Comparison of ENCODE assay signal across 11 cellular contexts in genomic region chr3:36989568-36989967, GRCh38. TPM values are rescaled to one million over a fixed set of nuclear protein-coding genes. Genes with fewer than 3 reads are reported as not detected.
A peak's percentile ranks its signal among the peaks of the same experiment; 100 is the strongest.
DNase-seq lines count a peak whose midpoint lies in the region; ATAC-seq and TF ChIP-seq lines count a peak whose summit lies in the region.
"Had no signal": no experiment of that assay in that cellular context is flagged by ENCODE, and none has a peak within 500 bp of the region (broad histone marks: within the 10 kb centered on the region; RNA-seq: fewer than 3 reads in every experiment).

No MANE protein-coding gene starts in this region.

- intact Hi-C loops in mammary epithelial cell (cut with micrococcal nuclease), result loop anchor here (2.0 kb wide), 1 partner anchor 17 kb away; no protein-coding TSS in a partner anchor
- intact Hi-C loops in naive thymus-derived CD4-positive, alpha-beta T cell (cut with micrococcal nuclease), result no loop called here

- H3K4me1 Mint-ChIP-seq in naive thymus-derived CD4-positive, alpha-beta T cell, result peaks cover 34 to 44% (median 39%) of the 10 kb centered on the region in 7 donors
- peaks cover 47% of the 10 kb centered on the region for H3K4me1 Mint-ChIP-seq in activated T-cell treated with anti-CD3 and anti-CD28 coated beads, Interleukin-2, amount 50 U/mL, for 4 hours (ENCODE audit: low read depth)

- peaks cover 25 to 49% (median 35%) of the 10 kb centered on the region in 5 donors for H3K36me3 Mint-ChIP-seq in naive thymus-derived CD4-positive, alpha-beta T cell
- H3K36me3 Mint-ChIP-seq in activated T-cell treated with anti-CD3 and anti-CD28 coated beads, Interleukin-2, amount 50 U/mL, for 4 hours (ENCODE audit: insufficient read depth), result peaks cover 34% of the 10 kb centered on the region

- H3K9me3 Mint-ChIP-seq in naive thymus-derived CD4-positive, alpha-beta T cell, result peaks cover 0 to 8% (median 3%) of the 10 kb centered on the region in 11 donors
- no peaks in the 10 kb centered on the region for H3K9me3 Mint-ChIP-seq in activated T-cell treated with anti-CD3 and anti-CD28 coated beads, Interleukin-2, amount 50 U/mL, for 4 hours

- POLR2A ChIA-PET in HEK293 (lab: Yijun Ruan, JAX), result no interaction called here
- POLR2A ChIA-PET in naive thymus-derived CD4-positive, alpha-beta T cell (lab: Charles Lee), result interaction anchor here (0.5 to 1.2 kb wide), 5 partner anchors 20 to 192 kb away, joined by 3 to 5 read pairs (median 3); partner anchors contain the start of gene TRANK1

- H3K27me3 Mint-ChIP-seq in naive thymus-derived CD4-positive, alpha-beta T cell, result no peaks in the 10 kb centered on the region
- H3K27me3 Mint-ChIP-seq in activated T-cell treated with anti-CD3 and anti-CD28 coated beads, Interleukin-2, amount 50 U/mL, for 4 hours (ENCODE audit: low read depth), result no peaks in the 10 kb centered on the region

- peak overlapping the region in 6 of 9 donors; percentile 34 to 72 (median 46) for H3K27ac Mint-ChIP-seq in naive thymus-derived CD4-positive, alpha-beta T cell

- H3K9me3 ChIP-seq in BLaER1, result peaks cover 24% of the 10 kb centered on the region
- no peaks in the 10 kb centered on the region for H3K9me3 ChIP-seq in HEK293 (ENCODE audit: control insufficient read depth, insufficient read depth, low read depth, low read length)
- H3K9me3 ChIP-seq in mammary epithelial cell (replicated peaks; ENCODE audit: insufficient read depth, low read length), result no peaks in the 10 kb centered on the region
- no peaks in the 10 kb centered on the region for H3K9me3 ChIP-seq in naive thymus-derived CD4-positive, alpha-beta T cell (ENCODE audit: control insufficient read depth in 2 of 3, low read length in 3 of 3)

- H3K27me3 ChIP-seq in BLaER1 (no peaks in the 10 kb centered on the region), mammary epithelial cell (ENCODE audit: insufficient read depth, low read length) (no peaks in the 10 kb centered on the region)
- H3K27me3 ChIP-seq in naive thymus-derived CD4-positive, alpha-beta T cell (ENCODE audit: control insufficient read depth in 2 of 2, insufficient read depth in 2 of 2, low read length in 2 of 2), result no peaks in the 10 kb centered on the region

- peak overlapping the region; percentile 14 to 73 (median 63) for H3K4me3 Mint-ChIP-seq in naive thymus-derived CD4-positive, alpha-beta T cell
- no peak overlapping the region for H3K4me3 Mint-ChIP-seq in activated T-cell treated with anti-CD3 and anti-CD28 coated beads, Interleukin-2, amount 50 U/mL, for 4 hours

- peaks cover 43% of the 10 kb centered on the region for H3K4me1 ChIP-seq in BLaER1
- no peaks in the 10 kb centered on the region for H3K4me1 ChIP-seq in HEK293 (ENCODE audit: control insufficient read depth, insufficient read depth, low read length)
- H3K4me1 ChIP-seq in mammary epithelial cell (ENCODE audit: insufficient read depth, low read length), result peaks cover 19% of the 10 kb centered on the region
- H3K4me1 ChIP-seq in naive thymus-derived CD4-positive, alpha-beta T cell (ENCODE audit: control insufficient read depth in 2 of 2, insufficient read depth in 2 of 2, low read length in 2 of 2), result peaks cover 45 to 49% of the 10 kb centered on the region in 2 donors

- no TSS peak for BruUV-seq in mammary epithelial cell (replicated peaks; lab: Mats Ljungman, UMichigan)

- TF ChIP-seq CTCF in HEK293 (tag by site-specific recombination; IDR thresholded peaks at IDR 0.05) (no peak), mammary epithelial cell (conservative IDR thresholded peaks at IDR 0.05 in 1 of 2, IDR thresholded peaks at IDR 0.05 in 1 of 2; ENCODE audit: extremely low read depth in 1 of 2, insufficient read depth in 1 of 2, low read depth in 1 of 2, low read length in 2 of 2) (no peak)

- no peak for ATAC-seq in naive thymus-derived CD4-positive, alpha-beta T cell
- ATAC-seq in GM21381 (IDR thresholded peaks at IDR 0.05; ENCODE audit: unreplicated experiment), result no peak
- ATAC-seq in activated T-cell treated with anti-CD3 and anti-CD28 coated beads, Interleukin-2, amount 50 U/mL, for 4 hours, result no peak

- H3K27ac ChIP-seq in BLaER1, result no peak overlapping the region
- H3K27ac ChIP-seq in HEK293 (ENCODE audit: extremely low read depth, low read depth, low read length), result no peak overlapping the region
- no peak overlapping the region for H3K27ac ChIP-seq in mammary epithelial cell (ENCODE audit: insufficient read depth, low read depth, low read length)
- H3K27ac ChIP-seq in naive thymus-derived CD4-positive, alpha-beta T cell (ENCODE audit: low read depth, low read length), result peak overlapping the region; percentile 19

- in situ Hi-C loops in mammary epithelial cell (cut with MboI; ENCODE audit: low sequenced_read_pairs in 2 of 2), result loop anchor here in 1 of 2 donors (25.0 kb wide), 1 partner anchor 252 kb away; no protein-coding TSS in a partner anchor

- H3K36me3 ChIP-seq in BLaER1, result peaks cover 65% of the 10 kb centered on the region
- H3K36me3 ChIP-seq in HEK293 (ENCODE audit: control insufficient read depth in 2 of 2, insufficient read depth in 1 of 2, low read length in 2 of 2), result peaks cover 6 to 73% of the 10 kb centered on the region in 2 experiments; a peak in 2 of 3 replicates
- peaks cover 16% of the 10 kb centered on the region for H3K36me3 ChIP-seq in mammary epithelial cell (ENCODE audit: insufficient read depth, low read length)
- H3K36me3 ChIP-seq in naive thymus-derived CD4-positive, alpha-beta T cell (ENCODE audit: control insufficient read depth in 2 of 3, insufficient read depth in 3 of 3, low read length in 3 of 3), result peaks cover 13 to 25% (median 13%) of the 10 kb centered on the region in 3 experiments

- H2AFZ ChIP-seq in mammary epithelial cell (ENCODE audit: low read depth, low read length), result no peak overlapping the region

- CTCF ChIA-PET in HEK293 (lab: Yijun Ruan, JAX), result interaction anchor here (0.6 kb wide), 1 partner anchor 346 kb away, joined by 3 read pairs; no protein-coding TSS in a partner anchor
- CTCF ChIA-PET in mammary epithelial cell (lab: Charles Lee; ENCODE audit: low non-redundant PET), result no interaction called here
- CTCF ChIA-PET in naive thymus-derived CD4-positive, alpha-beta T cell (lab: Charles Lee), result interaction anchor here (0.6 kb wide), 1 partner anchor 1166 kb away, joined by 4 read pairs; no protein-coding TSS in a partner anchor

- no peak overlapping the region for H3K9ac ChIP-seq in BLaER1
- H3K9ac ChIP-seq in mammary epithelial cell (ENCODE audit: insufficient read depth, low read length), result peak overlapping the region; percentile 26

- peaks cover 63% of the 10 kb centered on the region for H3K79me2 ChIP-seq in mammary epithelial cell (ENCODE audit: insufficient read depth, low read length)

- H3K4me3 ChIP-seq in BLaER1, result no peak overlapping the region; the same call in 1 of the 2 replicates
- peak overlapping the region; percentile 17 for H3K4me3 ChIP-seq in HEK293 (ENCODE audit: low read depth, low read length)
- peak overlapping the region in 2 of 3 experiments; percentile 88 to 98 for H3K4me3 ChIP-seq in mammary epithelial cell (replicated peaks in 1 of 3; ENCODE audit: insufficient read depth in 1 of 3, low read depth in 2 of 3, low read length in 3 of 3)
- H3K4me3 ChIP-seq in naive thymus-derived CD4-positive, alpha-beta T cell (ENCODE audit: low read length), result peak overlapping the region; percentile 7

- H3K4me2 ChIP-seq in BLaER1, result peak overlapping the region; percentile 85
- peak overlapping the region; percentile 93 for H3K4me2 ChIP-seq in mammary epithelial cell (ENCODE audit: insufficient read depth, low read depth, low read length)

- H4K20me1 ChIP-seq in BLaER1 (peaks cover 22% of the 10 kb centered on the region; the same call in 1 of the 2 replicates), mammary epithelial cell (ENCODE audit: insufficient read depth, low read length) (no peaks in the 10 kb centered on the region)

- DNase-seq in mammary epithelial cell (no peak), NCI-H146 (lab: John Stamatoyannopoulos, UW) (no peak), HT-29 (ENCODE audit: low spot score) (no peak)
- no peak for DNase-seq in naive thymus-derived CD4-positive, alpha-beta T cell
- no peak for DNase-seq in activated T-cell treated with anti-CD3 and anti-CD28 coated beads, Interleukin-2, amount 50 U/mL, for 4 hours
- DNase-seq: caudate nucleus, HCEC 1CT, NCI-H1436 had no signal

- dilution Hi-C loops in mammary epithelial cell (cut with HindIII; ENCODE audit: low sequenced_read_pairs), result no loop called here

TF ChIP-seq in HEK293, 187 proteins besides CTCF, POLR2A, EP300 and RAD21 (continues in another document):
- no peak for TF ChIP-seq SP3 (tag by site-specific recombination; IDR thresholded peaks at IDR 0.05)

RNA-seq across cellular contexts. Expression of gene EPM2AIP1, which starts 3.4 kb away (rescaled TPM):
- total RNA-seq in mammary epithelial cell, result 10 to 100 TPM; 10.8 to 16.5 TPM
- polyA plus RNA-seq in mammary epithelial cell, result 3.7 TPM
- 4.1 TPM for polyA minus RNA-seq in mammary epithelial cell
- total RNA-seq in naive thymus-derived CD4-positive, alpha-beta T cell, result 10 to 100 TPM; 25.9 to 43.4 (median 26.1) TPM
- 1 to 10 TPM; 3.7 to 6.8 TPM for polyA plus RNA-seq in naive thymus-derived CD4-positive, alpha-beta T cell
- 1.6 and 3.1 TPM in 2 replicates for total RNA-seq in HT-29 (2014; rRNA removed; shearing (Covaris generic))
- 1 to 10 TPM; 5.0 to 9.8 (median 7.2) TPM for total RNA-seq in activated T-cell treated with anti-CD3 and anti-CD28 coated beads, Interleukin-2, amount 50 U/mL, for 4 hours

RNA-seq across cellular contexts. Expression of gene MLH1, which starts 3.8 kb away (rescaled TPM):
- total RNA-seq in mammary epithelial cell, result 10 to 100 TPM; 28.3 to 41.8 TPM
- polyA plus RNA-seq in mammary epithelial cell, result 36.8 TPM
- polyA minus RNA-seq in mammary epithelial cell, result 164 TPM
- 10 to 100 TPM; 26.4 to 42.0 (median 31.7) TPM for total RNA-seq in naive thymus-derived CD4-positive, alpha-beta T cell
- polyA plus RNA-seq in naive thymus-derived CD4-positive, alpha-beta T cell, result 10 to 100 TPM; 20.4 to 27.0 TPM
- 28.2 and 34.4 TPM in 2 replicates for total RNA-seq in HT-29 (2014; rRNA removed; shearing (Covaris generic))
- total RNA-seq in activated T-cell treated with anti-CD3 and anti-CD28 coated beads, Interleukin-2, amount 50 U/mL, for 4 hours, result 10 to 100 TPM; 50.7 to 63.9 (median 56.2) TPM

RNA-seq across cellular contexts. Expression of gene TRANK1, which starts 44.7 kb away (rescaled TPM):
- total RNA-seq in mammary epithelial cell, result 1 to 10 TPM; 1.4 to 3.0 TPM
- polyA plus RNA-seq in mammary epithelial cell, result 0.09 TPM
- not detected for polyA minus RNA-seq in mammary epithelial cell
- total RNA-seq in naive thymus-derived CD4-positive, alpha-beta T cell, result 100 to 1,000 TPM in 2 of 5 experiments, 10 to 100 TPM in 3; 64.3 to 113 (median 82.6) TPM
- 10 to 100 TPM; 29.6 to 45.2 TPM for polyA plus RNA-seq in naive thymus-derived CD4-positive, alpha-beta T cell
- total RNA-seq in HT-29 (2014; rRNA removed; shearing (Covaris generic)), result 0.13 and 6.4 TPM in 2 replicates
- 1 to 10 TPM; 2.2 to 3.8 (median 2.7) TPM for total RNA-seq in activated T-cell treated with anti-CD3 and anti-CD28 coated beads, Interleukin-2, amount 50 U/mL, for 4 hours
